In genomic region chr2:74391580-74392448, GRCh38 we compare ENCODE assay signal across 1 cellular context.
A peak's percentile ranks its signal among the peaks of the same experiment; 100 is the strongest.
TF ChIP-seq lines count a peak whose summit lies in the region.

No MANE protein-coding gene starts in this region.

TF ChIP-seq in HepG2, 621 proteins besides CTCF, POLR2A, EP300 and RAD21 (continued from another document and continues in another):
- no peak for TF ChIP-seq ZNF296 (CRISPR knock-in tag; conservative IDR thresholded peaks at IDR 0.05)
- no peak for TF ChIP-seq ZNF556 (CRISPR knock-in tag; IDR thresholded peaks at IDR 0.05; ENCODE audit: borderline replicate concordance)
- TF ChIP-seq ZNF570 (CRISPR knock-in tag; IDR thresholded peaks at IDR 0.05; ENCODE audit: borderline replicate concordance), result no peak
- TF ChIP-seq HNRNPL (IDR thresholded peaks at IDR 0.05; ENCODE audit: low read depth, low read length), result no peak
- no peak for TF ChIP-seq HMGA1 (CRISPR knock-in tag; conservative IDR thresholded peaks at IDR 0.05)
- peak; percentile 94 for TF ChIP-seq KAT7 (CRISPR knock-in tag; IDR thresholded peaks at IDR 0.05; ENCODE audit: borderline replicate concordance)
- TF ChIP-seq GATA4 (IDR thresholded peaks at IDR 0.05; ENCODE audit: borderline replicate concordance, low read depth), result no peak
- TF ChIP-seq ZNF773 (CRISPR knock-in tag; IDR thresholded peaks at IDR 0.05; ENCODE audit: borderline replicate concordance), result no peak
- TF ChIP-seq JARID2 (CRISPR knock-in tag; IDR thresholded peaks at IDR 0.05; ENCODE audit: insufficient replicate concordance), result no peak
- TF ChIP-seq, protein P1, sequence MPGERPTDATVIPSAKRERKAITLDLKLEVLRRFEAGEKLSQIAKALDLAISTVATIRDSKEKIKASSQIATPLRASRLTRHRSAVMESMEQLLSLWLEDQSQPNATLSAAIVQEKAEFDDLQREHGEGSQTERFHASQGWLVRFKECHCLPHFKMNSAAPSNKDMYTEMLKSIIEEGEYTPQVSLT (CRISPR knock-in tag; IDR thresholded peaks at IDR 0.05; ENCODE audit: borderline replicate concordance, low read depth), result no peak
- TF ChIP-seq MYC (CRISPR knock-in tag; IDR thresholded peaks at IDR 0.05; ENCODE audit: borderline replicate concordance), result no peak; the same call in 1 of the 2 replicates
- no peak for TF ChIP-seq PLRG1 (conservative IDR thresholded peaks at IDR 0.05)
- TF ChIP-seq, protein P2, sequence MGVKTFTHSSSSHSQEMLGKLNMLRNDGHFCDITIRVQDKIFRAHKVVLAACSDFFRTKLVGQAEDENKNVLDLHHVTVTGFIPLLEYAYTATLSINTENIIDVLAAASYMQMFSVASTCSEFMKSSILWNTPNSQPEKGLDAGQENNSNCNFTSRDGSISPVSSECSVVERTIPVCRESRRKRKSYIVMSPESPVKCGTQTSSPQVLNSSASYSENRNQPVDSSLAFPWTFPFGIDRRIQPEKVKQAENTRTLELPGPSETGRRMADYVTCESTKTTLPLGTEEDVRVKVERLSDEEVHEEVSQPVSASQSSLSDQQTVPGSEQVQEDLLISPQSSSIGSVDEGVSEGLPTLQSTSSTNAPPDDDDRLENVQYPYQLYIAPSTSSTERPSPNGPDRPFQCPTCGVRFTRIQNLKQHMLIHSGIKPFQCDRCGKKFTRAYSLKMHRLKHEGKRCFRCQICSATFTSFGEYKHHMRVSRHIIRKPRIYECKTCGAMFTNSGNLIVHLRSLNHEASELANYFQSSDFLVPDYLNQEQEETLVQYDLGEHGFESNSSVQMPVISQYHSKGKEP (CRISPR knock-in tag; IDR thresholded peaks at IDR 0.05), result no peak
- TF ChIP-seq HINFP (CRISPR knock-in tag; IDR thresholded peaks at IDR 0.05; ENCODE audit: low read depth), result peak; percentile 31; the same call in 1 of the 2 replicates
- TF ChIP-seq SP2 (CRISPR knock-in tag; IDR thresholded peaks at IDR 0.05), result no peak
- no peak for TF ChIP-seq ZNF703 (CRISPR knock-in tag; IDR thresholded peaks at IDR 0.05; ENCODE audit: borderline replicate concordance)
- no peak for TF ChIP-seq ZNF577 (CRISPR knock-in tag; IDR thresholded peaks at IDR 0.05; ENCODE audit: borderline replicate concordance, low read depth)
- TF ChIP-seq ATF4 (CRISPR knock-in tag; IDR thresholded peaks at IDR 0.05), result peak in 1 of 2 experiments; percentile 54; a peak in 2 of 4 replicates
- TF ChIP-seq, protein P3, sequence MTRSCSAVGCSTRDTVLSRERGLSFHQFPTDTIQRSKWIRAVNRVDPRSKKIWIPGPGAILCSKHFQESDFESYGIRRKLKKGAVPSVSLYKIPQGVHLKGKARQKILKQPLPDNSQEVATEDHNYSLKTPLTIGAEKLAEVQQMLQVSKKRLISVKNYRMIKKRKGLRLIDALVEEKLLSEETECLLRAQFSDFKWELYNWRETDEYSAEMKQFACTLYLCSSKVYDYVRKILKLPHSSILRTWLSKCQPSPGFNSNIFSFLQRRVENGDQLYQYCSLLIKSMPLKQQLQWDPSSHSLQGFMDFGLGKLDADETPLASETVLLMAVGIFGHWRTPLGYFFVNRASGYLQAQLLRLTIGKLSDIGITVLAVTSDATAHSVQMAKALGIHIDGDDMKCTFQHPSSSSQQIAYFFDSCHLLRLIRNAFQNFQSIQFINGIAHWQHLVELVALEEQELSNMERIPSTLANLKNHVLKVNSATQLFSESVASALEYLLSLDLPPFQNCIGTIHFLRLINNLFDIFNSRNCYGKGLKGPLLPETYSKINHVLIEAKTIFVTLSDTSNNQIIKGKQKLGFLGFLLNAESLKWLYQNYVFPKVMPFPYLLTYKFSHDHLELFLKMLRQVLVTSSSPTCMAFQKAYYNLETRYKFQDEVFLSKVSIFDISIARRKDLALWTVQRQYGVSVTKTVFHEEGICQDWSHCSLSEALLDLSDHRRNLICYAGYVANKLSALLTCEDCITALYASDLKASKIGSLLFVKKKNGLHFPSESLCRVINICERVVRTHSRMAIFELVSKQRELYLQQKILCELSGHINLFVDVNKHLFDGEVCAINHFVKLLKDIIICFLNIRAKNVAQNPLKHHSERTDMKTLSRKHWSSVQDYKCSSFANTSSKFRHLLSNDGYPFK (CRISPR knock-in tag; IDR thresholded peaks at IDR 0.05; ENCODE audit: borderline replicate concordance), result peak; percentile 84; the same call in 1 of the 2 replicates
- TF ChIP-seq ZBTB26 (CRISPR knock-in tag; IDR thresholded peaks at IDR 0.05; ENCODE audit: borderline replicate concordance), result 0 out of 2 replicates have a peak, but pooled peaks have one; percentile 41
- peak; percentile 62; the same call in 1 of the 2 replicates for TF ChIP-seq HOXA3 (CRISPR knock-in tag; IDR thresholded peaks at IDR 0.05)
- TF ChIP-seq TEAD3 (CRISPR knock-in tag; optimal IDR thresholded peaks at IDR 0.05; ENCODE audit: borderline replicate concordance), result no peak
- TF ChIP-seq ZNF770 (CRISPR knock-in tag; IDR thresholded peaks at IDR 0.05), result peak; percentile 42
- TF ChIP-seq HCFC1 (IDR thresholded peaks at IDR 0.05; ENCODE audit: low read depth, low read length), result peak; percentile 55
- TF ChIP-seq ZNF207 (IDR thresholded peaks at IDR 0.05; ENCODE audit: borderline replicate concordance), result no peak
- no peak for TF ChIP-seq CREB1 (IDR thresholded peaks at IDR 0.05)
- TF ChIP-seq CREB1 (CRISPR knock-in tag; IDR thresholded peaks at IDR 0.05), result peak; percentile 67
- TF ChIP-seq ZNF33A (CRISPR knock-in tag; IDR thresholded peaks at IDR 0.05; ENCODE audit: borderline replicate concordance), result no peak
- TF ChIP-seq SATB2 (CRISPR knock-in tag; IDR thresholded peaks at IDR 0.05), result no peak
- TF ChIP-seq ZSCAN22 (CRISPR knock-in tag; IDR thresholded peaks at IDR 0.05), result no peak
- TF ChIP-seq ARNTL (CRISPR knock-in tag; IDR thresholded peaks at IDR 0.05), result 0 out of 2 replicates have a peak, but pooled peaks have one; percentile 36
- TF ChIP-seq, protein P4, sequence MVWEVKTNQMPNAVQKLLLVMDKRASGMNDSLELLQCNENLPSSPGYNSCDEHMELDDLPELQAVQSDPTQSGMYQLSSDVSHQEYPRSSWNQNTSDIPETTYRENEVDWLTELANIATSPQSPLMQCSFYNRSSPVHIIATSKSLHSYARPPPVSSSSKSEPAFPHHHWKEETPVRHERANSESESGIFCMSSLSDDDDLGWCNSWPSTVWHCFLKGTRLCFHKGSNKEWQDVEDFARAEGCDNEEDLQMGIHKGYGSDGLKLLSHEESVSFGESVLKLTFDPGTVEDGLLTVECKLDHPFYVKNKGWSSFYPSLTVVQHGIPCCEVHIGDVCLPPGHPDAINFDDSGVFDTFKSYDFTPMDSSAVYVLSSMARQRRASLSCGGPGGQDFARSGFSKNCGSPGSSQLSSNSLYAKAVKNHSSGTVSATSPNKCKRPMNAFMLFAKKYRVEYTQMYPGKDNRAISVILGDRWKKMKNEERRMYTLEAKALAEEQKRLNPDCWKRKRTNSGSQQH (CRISPR knock-in tag; IDR thresholded peaks at IDR 0.05; ENCODE audit: low read depth), result peak; percentile 47; the same call in 1 of the 2 replicates
- peak; percentile 73 for TF ChIP-seq POGZ (CRISPR knock-in tag; IDR thresholded peaks at IDR 0.05)
- no peak for TF ChIP-seq ZNF101 (CRISPR knock-in tag; IDR thresholded peaks at IDR 0.05; ENCODE audit: borderline replicate concordance, low read depth)
- no peak for TF ChIP-seq ZNF446 (CRISPR knock-in tag; IDR thresholded peaks at IDR 0.05)
- TF ChIP-seq DNMT3B (CRISPR knock-in tag; conservative IDR thresholded peaks at IDR 0.05), result peak; percentile 97; the same call in 1 of the 2 replicates
- TF ChIP-seq SPEN (CRISPR knock-in tag; IDR thresholded peaks at IDR 0.05; ENCODE audit: low read depth), result peak; percentile 82
- TF ChIP-seq MTERF4 (CRISPR knock-in tag; IDR thresholded peaks at IDR 0.05), result no peak
- TF ChIP-seq RFX3 (CRISPR knock-in tag; IDR thresholded peaks at IDR 0.05), result no peak
- TF ChIP-seq MAF1 (CRISPR knock-in tag; IDR thresholded peaks at IDR 0.05; ENCODE audit: borderline replicate concordance), result peak; percentile 60; the same call in 1 of the 2 replicates
- no peak for TF ChIP-seq ZNF660 (CRISPR knock-in tag; IDR thresholded peaks at IDR 0.05; ENCODE audit: borderline replicate concordance, low read depth)
- no peak for TF ChIP-seq AKAP8 (CRISPR knock-in tag; IDR thresholded peaks at IDR 0.05)
- TF ChIP-seq ZNF614 (CRISPR knock-in tag; IDR thresholded peaks at IDR 0.05; ENCODE audit: borderline replicate concordance), result peak; percentile 75
- TF ChIP-seq WIZ (CRISPR knock-in tag; IDR thresholded peaks at IDR 0.05), result no peak
- TF ChIP-seq MXI1 (IDR thresholded peaks at IDR 0.05; ENCODE audit: borderline replicate concordance, low read depth, low read length), result peak; percentile 83; the same call in 1 of the 3 replicates
- no peak for TF ChIP-seq ZNF563 (CRISPR knock-in tag; IDR thresholded peaks at IDR 0.05)
- no peak for TF ChIP-seq ZNF879 (CRISPR knock-in tag; IDR thresholded peaks at IDR 0.05)
- no peak for TF ChIP-seq CEBPB (IDR thresholded peaks at IDR 0.05; ENCODE audit: borderline replicate concordance, low read depth, low read length)
- no peak for TF ChIP-seq ZNF850 (CRISPR knock-in tag; conservative IDR thresholded peaks at IDR 0.05)
- TF ChIP-seq, protein P5, sequence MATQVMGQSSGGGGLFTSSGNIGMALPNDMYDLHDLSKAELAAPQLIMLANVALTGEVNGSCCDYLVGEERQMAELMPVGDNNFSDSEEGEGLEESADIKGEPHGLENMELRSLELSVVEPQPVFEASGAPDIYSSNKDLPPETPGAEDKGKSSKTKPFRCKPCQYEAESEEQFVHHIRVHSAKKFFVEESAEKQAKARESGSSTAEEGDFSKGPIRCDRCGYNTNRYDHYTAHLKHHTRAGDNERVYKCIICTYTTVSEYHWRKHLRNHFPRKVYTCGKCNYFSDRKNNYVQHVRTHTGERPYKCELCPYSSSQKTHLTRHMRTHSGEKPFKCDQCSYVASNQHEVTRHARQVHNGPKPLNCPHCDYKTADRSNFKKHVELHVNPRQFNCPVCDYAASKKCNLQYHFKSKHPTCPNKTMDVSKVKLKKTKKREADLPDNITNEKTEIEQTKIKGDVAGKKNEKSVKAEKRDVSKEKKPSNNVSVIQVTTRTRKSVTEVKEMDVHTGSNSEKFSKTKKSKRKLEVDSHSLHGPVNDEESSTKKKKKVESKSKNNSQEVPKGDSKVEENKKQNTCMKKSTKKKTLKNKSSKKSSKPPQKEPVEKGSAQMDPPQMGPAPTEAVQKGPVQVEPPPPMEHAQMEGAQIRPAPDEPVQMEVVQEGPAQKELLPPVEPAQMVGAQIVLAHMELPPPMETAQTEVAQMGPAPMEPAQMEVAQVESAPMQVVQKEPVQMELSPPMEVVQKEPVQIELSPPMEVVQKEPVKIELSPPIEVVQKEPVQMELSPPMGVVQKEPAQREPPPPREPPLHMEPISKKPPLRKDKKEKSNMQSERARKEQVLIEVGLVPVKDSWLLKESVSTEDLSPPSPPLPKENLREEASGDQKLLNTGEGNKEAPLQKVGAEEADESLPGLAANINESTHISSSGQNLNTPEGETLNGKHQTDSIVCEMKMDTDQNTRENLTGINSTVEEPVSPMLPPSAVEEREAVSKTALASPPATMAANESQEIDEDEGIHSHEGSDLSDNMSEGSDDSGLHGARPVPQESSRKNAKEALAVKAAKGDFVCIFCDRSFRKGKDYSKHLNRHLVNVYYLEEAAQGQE (IDR thresholded peaks at IDR 0.05; ENCODE audit: borderline replicate concordance in 1 of 2, low read depth in 1 of 2, low read length in 2 of 2), result no peak
- no peak for TF ChIP-seq PAX8 (CRISPR knock-in tag; IDR thresholded peaks at IDR 0.05; ENCODE audit: borderline replicate concordance)
- no peak for TF ChIP-seq ZNF558 (CRISPR knock-in tag; IDR thresholded peaks at IDR 0.05; ENCODE audit: borderline replicate concordance)
- TF ChIP-seq CAMTA2 (CRISPR knock-in tag; IDR thresholded peaks at IDR 0.05; ENCODE audit: borderline replicate concordance), result no peak
